ENCODE assay signal across 12 cellular contexts in genomic region chr3:121690777-121691405, GRCh38. TPM values are rescaled to one million over a fixed set of nuclear protein-coding genes. Genes with fewer than 3 reads are reported as not detected.
DNase-seq lines count a peak whose midpoint lies in the region; ATAC-seq and TF ChIP-seq lines count a peak whose summit lies in the region.
"Had no signal": no experiment of that assay in that cellular context is flagged by ENCODE, and none has a peak within 500 bp of the region (broad histone marks: within the 10 kb centered on the region; RNA-seq: fewer than 3 reads in every experiment).

No MANE protein-coding gene starts in this region.

- no peak overlapping the region for H3K4me3 ChIP-seq in tibial nerve

- no peaks in the 10 kb centered on the region for H3K27me3 ChIP-seq in tibial nerve

- no peaks in the 10 kb centered on the region for H3K9me3 Mint-ChIP-seq in activated naive CD8-positive, alpha-beta T cell treated with anti-CD3 and anti-CD28 coated beads for 36 hours

- H3K4me1 ChIP-seq in tibial nerve: peaks cover 0 to 1% (median 0%) of the 10 kb centered on the region in 4 donors

- H3K36me3 ChIP-seq in tibial nerve: peaks cover 0 to 94% (median 4%) of the 10 kb centered on the region in 3 donors

- no peak for TF ChIP-seq EP300 in tibial nerve (IDR thresholded peaks at IDR 0.05)

- no peaks in the 10 kb centered on the region for H3K27me3 Mint-ChIP-seq in activated naive CD8-positive, alpha-beta T cell treated with anti-CD3 and anti-CD28 coated beads for 36 hours
- H3K27me3 Mint-ChIP-seq: stimulated activated naive CD8-positive, alpha-beta T cell treated with anti-CD3 and anti-CD28 coated beads, Interleukin-15, Interleukin-2, amounts not matched to agents 100 ng/mL and 50 ng/mL, for 24 hours had no signal

- TF ChIP-seq POLR2A in tibial nerve (IDR thresholded peaks at IDR 0.05): no peak

- no peak for DNase-seq in activated naive CD8-positive, alpha-beta T cell treated with anti-CD3 and anti-CD28 coated beads for 36 hours
- DNase-seq in dermis blood vessel endothelial cell: no peak
- no peak for DNase-seq in DMS79 (lab: John Stamatoyannopoulos, UW)
- DNase-seq in tibial nerve (ENCODE audit: low spot score in 2 of 2): no peak
- no peak for DNase-seq in NCI-H1092 (lab: John Stamatoyannopoulos, UW)
- DNase-seq: endodermal cell, NCI-H1105, T1000 had no signal

- H3K36me3 Mint-ChIP-seq in activated naive CD8-positive, alpha-beta T cell treated with anti-CD3 and anti-CD28 coated beads for 36 hours: peaks cover 38% of the 10 kb centered on the region

- ATAC-seq in GM18498 (IDR thresholded peaks at IDR 0.05; ENCODE audit: unreplicated experiment) (peak; percentile 74), GM19395 (IDR thresholded peaks at IDR 0.05; ENCODE audit: unreplicated experiment) (peak; percentile 92), HG03175 (IDR thresholded peaks at IDR 0.05; ENCODE audit: unreplicated experiment) (peak; percentile 70)

- H3K27ac ChIP-seq in tibial nerve: no peak overlapping the region

- H3K4me1 Mint-ChIP-seq in activated naive CD8-positive, alpha-beta T cell treated with anti-CD3 and anti-CD28 coated beads for 36 hours: peaks cover 10% of the 10 kb centered on the region
- H3K4me1 Mint-ChIP-seq: endodermal cell had no signal

- H3K27ac Mint-ChIP-seq in activated naive CD8-positive, alpha-beta T cell treated with anti-CD3 and anti-CD28 coated beads for 36 hours: peak overlapping the region; percentile 55
- H3K27ac Mint-ChIP-seq: endodermal cell; stimulated activated naive CD8-positive, alpha-beta T cell treated with anti-CD3 and anti-CD28 coated beads, Interleukin-15, Interleukin-2, amounts not matched to agents 100 ng/mL and 50 ng/mL, for 24 hours had no signal

- 89 to 94% methylated on average over 2 of the region's 2 CpGs for WGBS in tibial nerve, 2 donors

- TF ChIP-seq CTCF in tibial nerve (IDR thresholded peaks at IDR 0.05): no peak

- no peak overlapping the region for H3K4me3 Mint-ChIP-seq in activated naive CD8-positive, alpha-beta T cell treated with anti-CD3 and anti-CD28 coated beads for 36 hours
- H3K4me3 Mint-ChIP-seq: endodermal cell; stimulated activated naive CD8-positive, alpha-beta T cell treated with anti-CD3 and anti-CD28 coated beads, Interleukin-15, Interleukin-2, amounts not matched to agents 100 ng/mL and 50 ng/mL, for 24 hours had no signal

- peaks cover 0 to 10% (median 0%) of the 10 kb centered on the region in 4 donors for H3K9me3 ChIP-seq in tibial nerve

RNA-seq across cellular contexts. Expression of gene HCLS1, which starts 30.2 kb away (rescaled TPM):
- total RNA-seq in activated naive CD8-positive, alpha-beta T cell treated with anti-CD3 and anti-CD28 coated beads for 36 hours: 100 to 1,000 TPM; 183 to 193 TPM
- total RNA-seq in dermis blood vessel endothelial cell (19.4 and 30.0 TPM in 2 replicates), tibial nerve (10 to 100 TPM; 64.7 to 99.3 (median 83.0) TPM)

RNA-seq across cellular contexts. Expression of gene GOLGB1, which starts 58.6 kb away (rescaled TPM):
- total RNA-seq in activated naive CD8-positive, alpha-beta T cell treated with anti-CD3 and anti-CD28 coated beads for 36 hours: 10 to 100 TPM; 14.0 to 15.3 TPM
- total RNA-seq in dermis blood vessel endothelial cell (48.3 and 60.1 TPM in 2 replicates), tibial nerve (10 to 100 TPM; 54.0 to 70.6 (median 60.1) TPM)
